ENCODE assay signal across 17 cellular contexts in the genomic region with DNA sequence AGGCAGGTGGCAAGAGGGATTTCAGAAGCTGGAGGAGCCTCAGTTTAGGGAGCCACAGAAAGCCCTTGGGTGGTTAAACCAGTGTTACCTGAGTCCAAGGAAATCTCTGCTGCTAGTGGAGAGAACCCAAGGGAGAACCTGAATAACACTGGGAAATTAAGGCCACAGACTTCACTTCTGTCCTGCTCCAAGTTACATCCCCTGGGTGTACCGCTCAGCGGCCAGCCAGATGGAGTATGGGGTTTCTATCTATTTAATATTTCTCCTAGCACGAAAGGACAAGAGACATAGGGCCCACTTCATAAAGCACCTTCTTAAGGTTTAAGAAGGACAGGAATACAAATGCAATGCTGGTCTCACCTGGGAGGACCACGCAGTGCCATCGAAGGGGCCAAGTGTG. TPM values are rescaled to one million over a fixed set of nuclear protein-coding genes. Genes with fewer than 3 reads are reported as not detected.
DNase-seq lines count a peak whose midpoint lies in the region; ATAC-seq and TF ChIP-seq lines count a peak whose summit lies in the region.
"Had no signal": no experiment of that assay in that cellular context is flagged by ENCODE, and none has a peak within 500 bp of the region (broad histone marks: within the 10 kb centered on the region; RNA-seq: fewer than 3 reads in every experiment).

No MANE protein-coding gene starts in this region.

- H3K4me3 ChIP-seq in GM23338 (no peak overlapping the region), colonic mucosa (no peak overlapping the region), mucosa of stomach (ENCODE audit: low read length) (no peak overlapping the region), suprapubic skin (peak overlapping the region; percentile 30)

- H3K9me3 Mint-ChIP-seq in GM23338 = no peaks in the 10 kb centered on the region
- H3K9me3 Mint-ChIP-seq: dendritic cell treated with granulocyte-macrophage colony-stimulating factor and Interleukin-4, amounts not matched to agents 40 ng/mL and 50 ng/mL, for 4 days had no signal

- TF ChIP-seq CTCF in GM23338 (conservative IDR thresholded peaks at IDR 0.05; ENCODE audit: low read depth in 2 of 2) (no peak), colonic mucosa (IDR thresholded peaks at IDR 0.05) (no peak), suprapubic skin (IDR thresholded peaks at IDR 0.05) (no peak)

- DNase-seq in GM23338 (ENCODE audit: low spot score) = no peak
- DNase-seq in colonic mucosa = peak; percentile 12
- DNase-seq in suprapubic skin (ENCODE audit: low spot score in 2 of 2) = no peak
- no peak for DNase-seq in activated effector memory CD4-positive, alpha-beta T cell treated with Interleukin-2 at 50 U/mL for 16 hours
- DNase-seq: HCEC 1CT; islet precursor cell; NCI-H146; NCI-H2227 treated with DMSO at 0.1 percent for 48 hours; NK-92 treated with Interleukin-12 subunit alpha and Interleukin-12 subunit beta, amount 100 ng/mL, for 24 hours; stimulated activated CD4-positive, alpha-beta T cell treated with anti-CD3 and anti-CD28 coated beads, Interleukin-15, amount 100 ng/mL, for 24 hours; stimulated activated naive CD8-positive, alpha-beta T cell treated with anti-CD3 and anti-CD28 coated beads, Interleukin-15, Interleukin-2, amounts not matched to agents 100 U/mL and 50 U/mL, for 24 hours had no signal

- no peak for TF ChIP-seq EP300 in suprapubic skin (IDR thresholded peaks at IDR 0.05)

- intact Hi-C loops in colonic mucosa (cut with DNase I) = no loop called here

- peak; percentile 28; the same call in 1 of the 3 replicates for ATAC-seq in GM23338
- ATAC-seq in HG02970 (IDR thresholded peaks at IDR 0.05; ENCODE audit: low FRiP score, unreplicated experiment) = no peak
- no peak for ATAC-seq in GM21619 (IDR thresholded peaks at IDR 0.05; ENCODE audit: unreplicated experiment)
- no peak for ATAC-seq in GM18907 (IDR thresholded peaks at IDR 0.05; ENCODE audit: unreplicated experiment)
- ATAC-seq: stimulated activated naive CD8-positive, alpha-beta T cell treated with anti-CD3 and anti-CD28 coated beads, Interleukin-15, Interleukin-2, amounts not matched to agents 100 U/mL and 50 U/mL, for 24 hours had no signal

- no peaks in the 10 kb centered on the region for H4K20me1 ChIP-seq in GM23338 (replicated peaks; ENCODE audit: insufficient read depth)

- H3K27ac ChIP-seq in GM23338 (ENCODE audit: low read depth) (no peak overlapping the region), colonic mucosa (no peak overlapping the region), suprapubic skin (peak overlapping the region; percentile 31)

- H3K9me3 ChIP-seq in colonic mucosa (no peaks in the 10 kb centered on the region), mucosa of stomach (ENCODE audit: control insufficient read depth, low read length) (no peaks in the 10 kb centered on the region), suprapubic skin (peaks cover under 1% of the 10 kb centered on the region)

- H3K27me3 ChIP-seq in GM23338 (ENCODE audit: insufficient read depth) (peaks cover 55% of the 10 kb centered on the region), colonic mucosa (no peaks in the 10 kb centered on the region), mucosa of stomach (ENCODE audit: control insufficient read depth, insufficient read depth, low read length) (no peaks in the 10 kb centered on the region), suprapubic skin (no peaks in the 10 kb centered on the region)

- H3K4me2 ChIP-seq in GM23338 = no peak overlapping the region

- no peak overlapping the region for H3K27ac Mint-ChIP-seq in GM23338
- H3K27ac Mint-ChIP-seq: dendritic cell treated with granulocyte-macrophage colony-stimulating factor and Interleukin-4, amounts not matched to agents 40 ng/mL and 50 ng/mL, for 4 days had no signal

- H2AFZ ChIP-seq in GM23338 = no peak overlapping the region

- no peaks in the 10 kb centered on the region for H3K36me3 ChIP-seq in GM23338 (ENCODE audit: insufficient read depth)
- no peaks in the 10 kb centered on the region for H3K36me3 ChIP-seq in colonic mucosa
- no peaks in the 10 kb centered on the region for H3K36me3 ChIP-seq in mucosa of stomach (ENCODE audit: control insufficient read depth, insufficient read depth, low read length)
- no peaks in the 10 kb centered on the region for H3K36me3 ChIP-seq in suprapubic skin

- H3K36me3 Mint-ChIP-seq in GM23338 (ENCODE audit: low read depth) = no peaks in the 10 kb centered on the region

- H3K4me1 ChIP-seq in GM23338 (ENCODE audit: insufficient read depth) (peaks cover 42% of the 10 kb centered on the region), colonic mucosa (no peaks in the 10 kb centered on the region), mucosa of stomach (ENCODE audit: control insufficient read depth, insufficient read depth, low read length) (peaks cover 10% of the 10 kb centered on the region), suprapubic skin (peaks cover 9% of the 10 kb centered on the region)

- peaks cover 46% of the 10 kb centered on the region for H3K4me1 Mint-ChIP-seq in GM23338

- no peak overlapping the region for H3K4me3 Mint-ChIP-seq in GM23338
- H3K4me3 Mint-ChIP-seq: dendritic cell treated with granulocyte-macrophage colony-stimulating factor and Interleukin-4, amounts not matched to agents 40 ng/mL and 50 ng/mL, for 4 days had no signal

- WGBS in suprapubic skin = 82% methylated on average over 5 of the region's 5 CpGs

- peaks cover 2% of the 10 kb centered on the region for H3K27me3 Mint-ChIP-seq in GM23338 (ENCODE audit: insufficient read depth, low read depth, poor library complexity)

- H3K9ac ChIP-seq in colonic mucosa (ENCODE audit: low read depth in 2 of 2, low read length in 2 of 2) (no peak overlapping the region), mucosa of stomach (ENCODE audit: low read length) (peak overlapping the region; percentile 15)

- no peaks in the 10 kb centered on the region for H3K9me2 ChIP-seq in GM23338 (ENCODE audit: insufficient read depth)

- H3F3A ChIP-seq in GM23338 (replicated peaks; ENCODE audit: low read depth) = no peaks in the 10 kb centered on the region

- no peaks in the 10 kb centered on the region for H3K79me2 ChIP-seq in GM23338 (replicated peaks; ENCODE audit: insufficient read depth)

- TF ChIP-seq POLR2A in suprapubic skin (IDR thresholded peaks at IDR 0.05) = no peak

TF ChIP-seq in GM23338, 12 proteins besides CTCF, POLR2A, EP300 and RAD21 (continues in another document):
- no peak for TF ChIP-seq ZNF114 (CRISPR knock-in tag; IDR thresholded peaks at IDR 0.05)
- no peak for TF ChIP-seq JUNB (IDR thresholded peaks at IDR 0.05; ENCODE audit: unreplicated experiment)
- TF ChIP-seq NANOG (IDR thresholded peaks at IDR 0.05; ENCODE audit: borderline replicate concordance) = no peak
- TF ChIP-seq, protein P1, sequence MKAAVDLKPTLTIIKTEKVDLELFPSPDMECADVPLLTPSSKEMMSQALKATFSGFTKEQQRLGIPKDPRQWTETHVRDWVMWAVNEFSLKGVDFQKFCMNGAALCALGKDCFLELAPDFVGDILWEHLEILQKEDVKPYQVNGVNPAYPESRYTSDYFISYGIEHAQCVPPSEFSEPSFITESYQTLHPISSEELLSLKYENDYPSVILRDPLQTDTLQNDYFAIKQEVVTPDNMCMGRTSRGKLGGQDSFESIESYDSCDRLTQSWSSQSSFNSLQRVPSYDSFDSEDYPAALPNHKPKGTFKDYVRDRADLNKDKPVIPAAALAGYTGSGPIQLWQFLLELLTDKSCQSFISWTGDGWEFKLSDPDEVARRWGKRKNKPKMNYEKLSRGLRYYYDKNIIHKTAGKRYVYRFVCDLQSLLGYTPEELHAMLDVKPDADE (IDR thresholded peaks at IDR 0.05) = no peak
- no peak for TF ChIP-seq CREB1 (CRISPR knock-in tag; IDR thresholded peaks at IDR 0.05; ENCODE audit: low read depth)
- no peak for TF ChIP-seq POLR2AphosphoS5 (IDR thresholded peaks at IDR 0.05; ENCODE audit: low read depth)
- TF ChIP-seq, protein P2, sequence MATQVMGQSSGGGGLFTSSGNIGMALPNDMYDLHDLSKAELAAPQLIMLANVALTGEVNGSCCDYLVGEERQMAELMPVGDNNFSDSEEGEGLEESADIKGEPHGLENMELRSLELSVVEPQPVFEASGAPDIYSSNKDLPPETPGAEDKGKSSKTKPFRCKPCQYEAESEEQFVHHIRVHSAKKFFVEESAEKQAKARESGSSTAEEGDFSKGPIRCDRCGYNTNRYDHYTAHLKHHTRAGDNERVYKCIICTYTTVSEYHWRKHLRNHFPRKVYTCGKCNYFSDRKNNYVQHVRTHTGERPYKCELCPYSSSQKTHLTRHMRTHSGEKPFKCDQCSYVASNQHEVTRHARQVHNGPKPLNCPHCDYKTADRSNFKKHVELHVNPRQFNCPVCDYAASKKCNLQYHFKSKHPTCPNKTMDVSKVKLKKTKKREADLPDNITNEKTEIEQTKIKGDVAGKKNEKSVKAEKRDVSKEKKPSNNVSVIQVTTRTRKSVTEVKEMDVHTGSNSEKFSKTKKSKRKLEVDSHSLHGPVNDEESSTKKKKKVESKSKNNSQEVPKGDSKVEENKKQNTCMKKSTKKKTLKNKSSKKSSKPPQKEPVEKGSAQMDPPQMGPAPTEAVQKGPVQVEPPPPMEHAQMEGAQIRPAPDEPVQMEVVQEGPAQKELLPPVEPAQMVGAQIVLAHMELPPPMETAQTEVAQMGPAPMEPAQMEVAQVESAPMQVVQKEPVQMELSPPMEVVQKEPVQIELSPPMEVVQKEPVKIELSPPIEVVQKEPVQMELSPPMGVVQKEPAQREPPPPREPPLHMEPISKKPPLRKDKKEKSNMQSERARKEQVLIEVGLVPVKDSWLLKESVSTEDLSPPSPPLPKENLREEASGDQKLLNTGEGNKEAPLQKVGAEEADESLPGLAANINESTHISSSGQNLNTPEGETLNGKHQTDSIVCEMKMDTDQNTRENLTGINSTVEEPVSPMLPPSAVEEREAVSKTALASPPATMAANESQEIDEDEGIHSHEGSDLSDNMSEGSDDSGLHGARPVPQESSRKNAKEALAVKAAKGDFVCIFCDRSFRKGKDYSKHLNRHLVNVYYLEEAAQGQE (IDR thresholded peaks at IDR 0.05; ENCODE audit: unreplicated experiment) = no peak
- no peak for TF ChIP-seq ZNF331 (CRISPR knock-in tag; IDR thresholded peaks at IDR 0.05; ENCODE audit: low read depth)
- no peak for TF ChIP-seq EZH2phosphoT487 (IDR thresholded peaks at IDR 0.05; ENCODE audit: unreplicated experiment)
- no peak for TF ChIP-seq STAT1 (IDR thresholded peaks at IDR 0.05; ENCODE audit: unreplicated experiment)
- no peak for TF ChIP-seq EZH2 (IDR thresholded peaks at IDR 0.05; ENCODE audit: low read depth, unreplicated experiment)

RNA-seq across cellular contexts. Expression of a gene that starts 5.8 kb away (rescaled TPM):
- 3.5 and 5.7 TPM in 2 replicates for total RNA-seq in GM23338 (2014; rRNA removed; shearing (Covaris generic))
- 1.9 and 2.0 TPM in 2 replicates for polyA plus RNA-seq in GM23338 (2016; fragmentation: Nextera tagmentation; extraction: Ambion mirVana)
- total RNA-seq in colonic mucosa (10 to 100 TPM; 13.1 to 31.5 TPM), suprapubic skin (10 to 100 TPM in 3 of 4 donors, 1 to 10 TPM in 1; 8.8 to 12.4 (median 11.2) TPM)
- total RNA-seq: T-helper 2 cell treated with Interferon-gamma antibody and Interleukin-4, amounts not matched to agents 100 ng/mL and 5 ng/mL, for 36 hours had no signal
